1 cellular context compared by ENCODE assay signal in genomic region chr1:15834406-15835204, GRCh38.
TF ChIP-seq lines count a peak whose summit lies in the region.

No MANE protein-coding gene starts in this region.

TF ChIP-seq in HepG2, 621 proteins besides CTCF, POLR2A, EP300 and RAD21 (continued from another document and continues in another):
- peak; percentile 69; the same call in 1 of the 2 replicates for TF ChIP-seq TEF (CRISPR knock-in tag; IDR thresholded peaks at IDR 0.05)
- TF ChIP-seq, protein P1, sequence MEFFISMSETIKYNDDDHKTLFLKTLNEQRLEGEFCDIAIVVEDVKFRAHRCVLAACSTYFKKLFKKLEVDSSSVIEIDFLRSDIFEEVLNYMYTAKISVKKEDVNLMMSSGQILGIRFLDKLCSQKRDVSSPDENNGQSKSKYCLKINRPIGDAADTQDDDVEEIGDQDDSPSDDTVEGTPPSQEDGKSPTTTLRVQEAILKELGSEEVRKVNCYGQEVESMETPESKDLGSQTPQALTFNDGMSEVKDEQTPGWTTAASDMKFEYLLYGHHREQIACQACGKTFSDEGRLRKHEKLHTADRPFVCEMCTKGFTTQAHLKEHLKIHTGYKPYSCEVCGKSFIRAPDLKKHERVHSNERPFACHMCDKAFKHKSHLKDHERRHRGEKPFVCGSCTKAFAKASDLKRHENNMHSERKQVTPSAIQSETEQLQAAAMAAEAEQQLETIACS (CRISPR knock-in tag; IDR thresholded peaks at IDR 0.05), result peak; percentile 77
- TF ChIP-seq GABPA (IDR thresholded peaks at IDR 0.05; ENCODE audit: low read depth, low read length), result no peak
- no peak for TF ChIP-seq GABPA (CRISPR knock-in tag; IDR thresholded peaks at IDR 0.05; ENCODE audit: low read depth)
- TF ChIP-seq ONECUT2 (CRISPR knock-in tag; IDR thresholded peaks at IDR 0.05), result no peak
- peak; percentile 78 for TF ChIP-seq ZNF329 (CRISPR knock-in tag; IDR thresholded peaks at IDR 0.05; ENCODE audit: low read depth)
- TF ChIP-seq KLF16 (CRISPR knock-in tag; IDR thresholded peaks at IDR 0.05), result peak in 1 of 2 experiments; percentile 78; a peak in 1 of 4 replicates
- TF ChIP-seq, protein P2, sequence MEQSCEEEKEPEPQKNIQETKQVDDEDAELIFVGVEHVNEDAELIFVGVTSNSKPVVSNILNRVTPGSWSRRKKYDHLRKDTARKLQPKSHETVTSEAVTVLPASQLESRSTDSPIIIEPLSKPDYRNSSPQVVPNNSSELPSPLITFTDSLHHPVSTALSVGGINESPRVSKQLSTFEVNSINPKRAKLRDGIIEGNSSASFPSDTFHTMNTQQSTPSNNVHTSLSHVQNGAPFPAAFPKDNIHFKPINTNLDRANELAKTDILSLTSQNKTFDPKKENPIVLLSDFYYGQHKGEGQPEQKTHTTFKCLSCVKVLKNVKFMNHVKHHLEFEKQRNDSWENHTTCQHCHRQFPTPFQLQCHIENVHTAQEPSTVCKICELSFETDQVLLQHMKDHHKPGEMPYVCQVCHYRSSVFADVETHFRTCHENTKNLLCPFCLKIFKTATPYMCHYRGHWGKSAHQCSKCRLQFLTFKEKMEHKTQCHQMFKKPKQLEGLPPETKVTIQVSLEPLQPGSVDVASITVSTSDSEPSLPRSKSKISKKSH (CRISPR knock-in tag; IDR thresholded peaks at IDR 0.05; ENCODE audit: borderline replicate concordance), result no peak
- peak; percentile 98 for TF ChIP-seq SP5 (CRISPR knock-in tag; IDR thresholded peaks at IDR 0.05; ENCODE audit: borderline replicate concordance, low read depth)
- no peak; the same call in 1 of the 2 replicates for TF ChIP-seq FOXK1 (CRISPR knock-in tag; IDR thresholded peaks at IDR 0.05; ENCODE audit: borderline replicate concordance, low read depth)
- peak; percentile 54; the same call in 1 of the 2 replicates for TF ChIP-seq ETV6 (CRISPR knock-in tag; conservative IDR thresholded peaks at IDR 0.05)
- no peak for TF ChIP-seq IKZF1 (IDR thresholded peaks at IDR 0.05)
- peak; percentile 67; the same call in 1 of the 2 replicates for TF ChIP-seq ZNF549 (CRISPR knock-in tag; IDR thresholded peaks at IDR 0.05)
- peak; percentile 76; the same call in 1 of the 2 replicates for TF ChIP-seq KDM5B (CRISPR knock-in tag; IDR thresholded peaks at IDR 0.05; ENCODE audit: borderline replicate concordance)
- peak; percentile 83; the same call in 1 of the 2 replicates for TF ChIP-seq ZNF563 (CRISPR knock-in tag; IDR thresholded peaks at IDR 0.05)
- TF ChIP-seq ZNF441 (CRISPR knock-in tag; IDR thresholded peaks at IDR 0.05; ENCODE audit: borderline replicate concordance), result no peak
- TF ChIP-seq REXO4 (CRISPR knock-in tag; IDR thresholded peaks at IDR 0.05; ENCODE audit: borderline replicate concordance), result peak; percentile 38; the same call in 1 of the 2 replicates
- TF ChIP-seq, protein P3, sequence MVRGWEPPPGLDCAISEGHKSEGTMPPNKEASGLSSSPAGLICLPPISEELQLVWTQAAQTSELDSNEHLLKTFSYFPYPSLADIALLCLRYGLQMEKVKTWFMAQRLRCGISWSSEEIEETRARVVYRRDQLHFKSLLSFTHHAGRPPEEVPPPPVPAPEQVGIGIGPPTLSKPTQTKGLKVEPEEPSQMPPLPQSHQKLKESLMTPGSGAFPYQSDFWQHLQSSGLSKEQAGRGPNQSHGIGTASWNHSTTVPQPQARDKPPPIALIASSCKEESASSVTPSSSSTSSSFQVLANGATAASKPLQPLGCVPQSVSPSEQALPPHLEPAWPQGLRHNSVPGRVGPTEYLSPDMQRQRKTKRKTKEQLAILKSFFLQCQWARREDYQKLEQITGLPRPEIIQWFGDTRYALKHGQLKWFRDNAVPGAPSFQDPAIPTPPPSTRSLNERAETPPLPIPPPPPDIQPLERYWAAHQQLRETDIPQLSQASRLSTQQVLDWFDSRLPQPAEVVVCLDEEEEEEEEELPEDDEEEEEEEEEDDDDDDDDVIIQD (CRISPR knock-in tag; IDR thresholded peaks at IDR 0.05; ENCODE audit: low read depth), result no peak
- TF ChIP-seq MTF1 (CRISPR knock-in tag; IDR thresholded peaks at IDR 0.05), result 0 out of 2 replicates have a peak, but pooled peaks have one; percentile 57
- peak; percentile 50 for TF ChIP-seq ZNF776 (CRISPR knock-in tag; IDR thresholded peaks at IDR 0.05)
- TF ChIP-seq, protein P4, sequence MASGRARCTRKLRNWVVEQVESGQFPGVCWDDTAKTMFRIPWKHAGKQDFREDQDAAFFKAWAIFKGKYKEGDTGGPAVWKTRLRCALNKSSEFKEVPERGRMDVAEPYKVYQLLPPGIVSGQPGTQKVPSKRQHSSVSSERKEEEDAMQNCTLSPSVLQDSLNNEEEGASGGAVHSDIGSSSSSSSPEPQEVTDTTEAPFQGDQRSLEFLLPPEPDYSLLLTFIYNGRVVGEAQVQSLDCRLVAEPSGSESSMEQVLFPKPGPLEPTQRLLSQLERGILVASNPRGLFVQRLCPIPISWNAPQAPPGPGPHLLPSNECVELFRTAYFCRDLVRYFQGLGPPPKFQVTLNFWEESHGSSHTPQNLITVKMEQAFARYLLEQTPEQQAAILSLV (CRISPR knock-in tag; IDR thresholded peaks at IDR 0.05; ENCODE audit: borderline replicate concordance), result 0 out of 2 replicates have a peak, but pooled peaks have one; percentile 31
- peak; percentile 69; the same call in 1 of the 2 replicates for TF ChIP-seq ZNF251 (CRISPR knock-in tag; IDR thresholded peaks at IDR 0.05)
- TF ChIP-seq, protein P5, sequence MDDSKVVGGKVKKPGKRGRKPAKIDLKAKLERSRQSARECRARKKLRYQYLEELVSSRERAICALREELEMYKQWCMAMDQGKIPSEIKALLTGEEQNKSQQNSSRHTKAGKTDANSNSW (CRISPR knock-in tag; IDR thresholded peaks at IDR 0.05; ENCODE audit: borderline replicate concordance), result peak; percentile 74; the same call in 1 of the 2 replicates
- peak; percentile 79 for TF ChIP-seq TAF1 (CRISPR knock-in tag; IDR thresholded peaks at IDR 0.05)
- no peak; the same call in 1 of the 2 replicates for TF ChIP-seq KLF15 (CRISPR knock-in tag; IDR thresholded peaks at IDR 0.05; ENCODE audit: borderline replicate concordance)
- peak; percentile 71; the same call in 1 of the 2 replicates for TF ChIP-seq IRF2 (CRISPR knock-in tag; IDR thresholded peaks at IDR 0.05)
- TF ChIP-seq ETS1 (CRISPR knock-in tag; IDR thresholded peaks at IDR 0.05), result no peak
- 0 out of 2 replicates have a peak, but pooled peaks have one; percentile 29 for TF ChIP-seq ZNF713 (CRISPR knock-in tag; IDR thresholded peaks at IDR 0.05)
- 0 out of 2 replicates have a peak, but pooled peaks have one; percentile 31 for TF ChIP-seq THAP7 (CRISPR knock-in tag; IDR thresholded peaks at IDR 0.05)
- TF ChIP-seq, protein P6, sequence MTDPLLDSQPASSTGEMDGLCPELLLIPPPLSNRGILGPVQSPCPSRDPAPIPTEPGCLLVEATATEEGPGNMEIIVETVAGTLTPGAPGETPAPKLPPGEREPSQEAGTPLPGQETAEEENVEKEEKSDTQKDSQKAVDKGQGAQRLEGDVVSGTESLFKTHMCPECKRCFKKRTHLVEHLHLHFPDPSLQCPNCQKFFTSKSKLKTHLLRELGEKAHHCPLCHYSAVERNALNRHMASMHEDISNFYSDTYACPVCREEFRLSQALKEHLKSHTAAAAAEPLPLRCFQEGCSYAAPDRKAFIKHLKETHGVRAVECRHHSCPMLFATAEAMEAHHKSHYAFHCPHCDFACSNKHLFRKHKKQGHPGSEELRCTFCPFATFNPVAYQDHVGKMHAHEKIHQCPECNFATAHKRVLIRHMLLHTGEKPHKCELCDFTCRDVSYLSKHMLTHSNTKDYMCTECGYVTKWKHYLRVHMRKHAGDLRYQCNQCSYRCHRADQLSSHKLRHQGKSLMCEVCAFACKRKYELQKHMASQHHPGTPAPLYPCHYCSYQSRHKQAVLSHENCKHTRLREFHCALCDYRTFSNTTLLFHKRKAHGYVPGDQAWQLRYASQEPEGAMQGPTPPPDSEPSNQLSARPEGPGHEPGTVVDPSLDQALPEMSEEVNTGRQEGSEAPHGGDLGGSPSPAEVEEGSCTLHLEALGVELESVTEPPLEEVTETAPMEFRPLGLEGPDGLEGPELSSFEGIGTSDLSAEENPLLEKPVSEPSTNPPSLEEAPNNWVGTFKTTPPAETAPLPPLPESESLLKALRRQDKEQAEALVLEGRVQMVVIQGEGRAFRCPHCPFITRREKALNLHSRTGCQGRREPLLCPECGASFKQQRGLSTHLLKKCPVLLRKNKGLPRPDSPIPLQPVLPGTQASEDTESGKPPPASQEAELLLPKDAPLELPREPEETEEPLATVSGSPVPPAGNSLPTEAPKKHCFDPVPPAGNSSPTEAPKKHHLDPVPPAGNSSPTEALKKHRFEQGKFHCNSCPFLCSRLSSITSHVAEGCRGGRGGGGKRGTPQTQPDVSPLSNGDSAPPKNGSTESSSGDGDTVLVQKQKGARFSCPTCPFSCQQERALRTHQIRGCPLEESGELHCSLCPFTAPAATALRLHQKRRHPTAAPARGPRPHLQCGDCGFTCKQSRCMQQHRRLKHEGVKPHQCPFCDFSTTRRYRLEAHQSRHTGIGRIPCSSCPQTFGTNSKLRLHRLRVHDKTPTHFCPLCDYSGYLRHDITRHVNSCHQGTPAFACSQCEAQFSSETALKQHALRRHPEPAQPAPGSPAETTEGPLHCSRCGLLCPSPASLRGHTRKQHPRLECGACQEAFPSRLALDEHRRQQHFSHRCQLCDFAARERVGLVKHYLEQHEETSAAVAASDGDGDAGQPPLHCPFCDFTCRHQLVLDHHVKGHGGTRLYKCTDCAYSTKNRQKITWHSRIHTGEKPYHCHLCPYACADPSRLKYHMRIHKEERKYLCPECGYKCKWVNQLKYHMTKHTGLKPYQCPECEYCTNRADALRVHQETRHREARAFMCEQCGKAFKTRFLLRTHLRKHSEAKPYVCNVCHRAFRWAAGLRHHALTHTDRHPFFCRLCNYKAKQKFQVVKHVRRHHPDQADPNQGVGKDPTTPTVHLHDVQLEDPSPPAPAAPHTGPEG (CRISPR knock-in tag; IDR thresholded peaks at IDR 0.05), result peak; percentile 86
- TF ChIP-seq SSRP1 (CRISPR knock-in tag; IDR thresholded peaks at IDR 0.05), result peak; percentile 49; the same call in 1 of the 2 replicates
- TF ChIP-seq MYC (CRISPR knock-in tag; IDR thresholded peaks at IDR 0.05; ENCODE audit: borderline replicate concordance), result peak; percentile 90
- TF ChIP-seq TBX3 (IDR thresholded peaks at IDR 0.05; ENCODE audit: borderline replicate concordance), result peak; percentile 71; the same call in 1 of the 2 replicates
- TF ChIP-seq NRL (CRISPR knock-in tag; IDR thresholded peaks at IDR 0.05; ENCODE audit: borderline replicate concordance), result peak; percentile 79; the same call in 1 of the 2 replicates
- TF ChIP-seq, protein P7, sequence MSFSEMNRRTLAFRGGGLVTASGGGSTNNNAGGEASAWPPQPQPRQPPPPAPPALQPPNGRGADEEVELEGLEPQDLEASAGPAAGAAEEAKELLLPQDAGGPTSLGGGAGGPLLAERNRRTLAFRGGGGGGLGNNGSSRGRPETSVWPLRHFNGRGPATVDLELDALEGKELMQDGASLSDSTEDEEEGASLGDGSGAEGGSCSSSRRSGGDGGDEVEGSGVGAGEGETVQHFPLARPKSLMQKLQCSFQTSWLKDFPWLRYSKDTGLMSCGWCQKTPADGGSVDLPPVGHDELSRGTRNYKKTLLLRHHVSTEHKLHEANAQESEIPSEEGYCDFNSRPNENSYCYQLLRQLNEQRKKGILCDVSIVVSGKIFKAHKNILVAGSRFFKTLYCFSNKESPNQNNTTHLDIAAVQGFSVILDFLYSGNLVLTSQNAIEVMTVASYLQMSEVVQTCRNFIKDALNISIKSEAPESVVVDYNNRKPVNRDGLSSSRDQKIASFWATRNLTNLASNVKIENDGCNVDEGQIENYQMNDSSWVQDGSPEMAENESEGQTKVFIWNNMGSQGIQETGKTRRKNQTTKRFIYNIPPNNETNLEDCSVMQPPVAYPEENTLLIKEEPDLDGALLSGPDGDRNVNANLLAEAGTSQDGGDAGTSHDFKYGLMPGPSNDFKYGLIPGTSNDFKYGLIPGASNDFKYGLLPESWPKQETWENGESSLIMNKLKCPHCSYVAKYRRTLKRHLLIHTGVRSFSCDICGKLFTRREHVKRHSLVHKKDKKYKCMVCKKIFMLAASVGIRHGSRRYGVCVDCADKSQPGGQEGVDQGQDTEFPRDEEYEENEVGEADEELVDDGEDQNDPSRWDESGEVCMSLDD (CRISPR knock-in tag; IDR thresholded peaks at IDR 0.05; ENCODE audit: borderline replicate concordance), result no peak
- TF ChIP-seq HOXA9 (CRISPR knock-in tag; IDR thresholded peaks at IDR 0.05; ENCODE audit: borderline replicate concordance), result 0 out of 2 replicates have a peak, but pooled peaks have one; percentile 20
- peak; percentile 86 for TF ChIP-seq TFDP1 (CRISPR knock-in tag; IDR thresholded peaks at IDR 0.05; ENCODE audit: borderline replicate concordance)
- TF ChIP-seq NR2C2 (CRISPR knock-in tag; IDR thresholded peaks at IDR 0.05; ENCODE audit: borderline replicate concordance), result peak; percentile 39; the same call in 1 of the 2 replicates
- no peak for TF ChIP-seq NAIF1 (CRISPR knock-in tag; IDR thresholded peaks at IDR 0.05; ENCODE audit: borderline replicate concordance)
- TF ChIP-seq ZNF253 (CRISPR knock-in tag; IDR thresholded peaks at IDR 0.05; ENCODE audit: borderline replicate concordance), result peak; percentile 77
- TF ChIP-seq ATF7-NPFF (CRISPR knock-in tag; IDR thresholded peaks at IDR 0.05; ENCODE audit: low read depth), result peak; percentile 89
- peak; percentile 76 for TF ChIP-seq ESRRA (CRISPR knock-in tag; IDR thresholded peaks at IDR 0.05; ENCODE audit: low read depth)
- peak; percentile 24; the same call in 1 of the 2 replicates for TF ChIP-seq SNAPC2 (CRISPR knock-in tag; IDR thresholded peaks at IDR 0.05)
